Comparison of ENCODE assay signal across 33 cellular contexts in genomic region chr4:81359207-81359606, GRCh38.
"Had no signal": no experiment of that assay in that cellular context is flagged by ENCODE, and none has a peak within 500 bp of the region (broad histone marks: within the 10 kb centered on the region; RNA-seq: fewer than 3 reads in every experiment).

No MANE protein-coding gene starts in this region.

- H3K27me3 Mint-ChIP-seq: activated naive CD4-positive, alpha-beta T cell treated with anti-CD3 and anti-CD28 coated beads, Interleukin-2, amount 10 ng/mL, durations not matched to agents 7 days and 5 days had no signal

- FAIRE-seq: TTC549 had no signal

- H3K4me1 ChIP-seq: ascending aorta, foreskin keratinocyte, heart left ventricle, lower lobe of right lung, upper lobe of left lung, vagina had no signal

- H3K4me1 Mint-ChIP-seq: activated naive CD4-positive, alpha-beta T cell treated with anti-CD3 and anti-CD28 coated beads, Interleukin-2, amount 10 ng/mL, durations not matched to agents 7 days and 5 days; activated naive CD8-positive, alpha-beta T cell treated with anti-CD3 and anti-CD28 coated beads, Interleukin-2, amount 10 ng/mL, durations not matched to agents 7 days and 5 days; brain; immature natural killer cell; nephron; stimulated activated naive CD8-positive, alpha-beta T cell treated with anti-CD3 and anti-CD28 coated beads, Interleukin-15, amount 100 ng/mL, for 72 hours had no signal

- H3K4me3 Mint-ChIP-seq: activated CD4-positive, alpha-beta memory T cell treated with anti-CD3 and anti-CD28 coated beads for 36 hours; activated naive CD4-positive, alpha-beta T cell treated with anti-CD3 and anti-CD28 coated beads, Interleukin-2, amount 10 ng/mL, durations not matched to agents 7 days and 5 days; activated naive CD8-positive, alpha-beta T cell treated with anti-CD3 and anti-CD28 coated beads, Interleukin-2, amount 10 ng/mL, durations not matched to agents 7 days and 5 days; activated T-helper 1 cell treated with anti-CD3 and anti-CD28 coated beads, Interleukin-12 subunit alpha, Interleukin-12 subunit beta, Interleukin-2, Interleukin-4 antibody, amounts not matched to agents 30 ng/mL and 10 ng/mL and 1 ng/mL, durations not matched to agents 14 hours and 24 hours and 36 hours; brain; immature natural killer cell; nephron; stimulated activated naive CD8-positive, alpha-beta T cell treated with anti-CD3 and anti-CD28 coated beads, Interleukin-15, amount 100 ng/mL, for 72 hours; T-helper 1 cell treated with Interleukin-12 subunit alpha and Interleukin-12 subunit beta and Interleukin-4 antibody, amounts not matched to agents 30 μg/mL and 1 μg/mL, for 36 hours had no signal

- DNase-seq: activated CD4-positive, alpha-beta memory T cell treated with anti-CD3 and anti-CD28 coated beads for 36 hours; activated CD4-positive, alpha-beta T cell treated with anti-CD3 and anti-CD28 coated beads for 48 hours; activated CD8-positive, alpha-beta memory T cell treated with anti-CD3 and anti-CD28 coated beads, Interleukin-2, amount 50 U/mL, for 4 hours; activated gamma-delta T cell; activated naive CD4-positive, alpha-beta T cell treated with anti-CD3 and anti-CD28 coated beads, Interleukin-2, amount 10 ng/mL, durations not matched to agents 7 days and 5 days; activated naive CD8-positive, alpha-beta T cell treated with anti-CD3 and anti-CD28 coated beads, Interleukin-2, amount 10 ng/mL, durations not matched to agents 7 days and 5 days; activated T-cell treated with anti-CD3 and anti-CD28 coated beads, Interleukin-2, amount 50 U/mL, for 1 hour; dorsolateral prefrontal cortex; effector memory CD4-positive, alpha-beta T cell; foreskin keratinocyte; heart left ventricle; hypothalamus; immature natural killer cell; lower lobe of right lung; mucosa of descending colon; right lobe of liver; stimulated activated CD4-positive, alpha-beta T cell treated with anti-CD3 and anti-CD28 coated beads, Interleukin-12 subunit alpha, Interleukin-12 subunit beta, amount 100 ng/mL, for 4 hours; stimulated activated CD4-positive, alpha-beta T cell treated with anti-CD3 and anti-CD28 coated beads, Interleukin-4, amount 100 ng/mL, for 1 hour; stimulated activated naive CD8-positive, alpha-beta T cell treated with anti-CD3 and anti-CD28 coated beads, Interleukin-15, amount 100 ng/mL, for 72 hours; substantia nigra; T-helper 9 cell; upper lobe of left lung; WERI-Rb-1 had no signal

- H3K4me3 ChIP-seq: ascending aorta, cardiac muscle cell, coronary artery, dorsolateral prefrontal cortex, heart left ventricle, lower lobe of right lung, mucosa of descending colon, right lobe of liver, skin epidermis, upper lobe of left lung, vagina had no signal

- H3K27ac Mint-ChIP-seq: activated CD4-positive, alpha-beta memory T cell treated with anti-CD3 and anti-CD28 coated beads for 36 hours; activated naive CD4-positive, alpha-beta T cell treated with anti-CD3 and anti-CD28 coated beads, Interleukin-2, amount 10 ng/mL, durations not matched to agents 7 days and 5 days; activated naive CD8-positive, alpha-beta T cell treated with anti-CD3 and anti-CD28 coated beads, Interleukin-2, amount 10 ng/mL, durations not matched to agents 7 days and 5 days; activated T-helper 1 cell treated with anti-CD3 and anti-CD28 coated beads, Interleukin-12 subunit alpha, Interleukin-12 subunit beta, Interleukin-2, Interleukin-4 antibody, amounts not matched to agents 30 ng/mL and 10 ng/mL and 1 ng/mL, durations not matched to agents 14 hours and 24 hours and 36 hours; brain; immature natural killer cell; nephron; stimulated activated naive CD8-positive, alpha-beta T cell treated with anti-CD3 and anti-CD28 coated beads, Interleukin-15, amount 100 ng/mL, for 72 hours; T-helper 1 cell treated with Interleukin-12 subunit alpha and Interleukin-12 subunit beta and Interleukin-4 antibody, amounts not matched to agents 30 μg/mL and 1 μg/mL, for 36 hours had no signal

- H3K36me3 Mint-ChIP-seq: activated CD4-positive, alpha-beta memory T cell treated with anti-CD3 and anti-CD28 coated beads for 36 hours; activated naive CD4-positive, alpha-beta T cell treated with anti-CD3 and anti-CD28 coated beads, Interleukin-2, amount 10 ng/mL, durations not matched to agents 7 days and 5 days; activated naive CD8-positive, alpha-beta T cell treated with anti-CD3 and anti-CD28 coated beads, Interleukin-2, amount 10 ng/mL, durations not matched to agents 7 days and 5 days; brain; immature natural killer cell had no signal

- H3K27me3 ChIP-seq: ascending aorta, cardiac muscle cell, foreskin keratinocyte, heart left ventricle, right lobe of liver, upper lobe of left lung, vagina had no signal

- H3K9me3 ChIP-seq: ascending aorta, heart left ventricle, lower lobe of right lung, mucosa of descending colon, right lobe of liver, upper lobe of left lung, vagina had no signal

- H3K27ac ChIP-seq: ascending aorta, cardiac muscle cell, coronary artery, dorsolateral prefrontal cortex, foreskin keratinocyte, heart left ventricle, lower lobe of right lung, right lobe of liver, skin epidermis, upper lobe of left lung, vagina, WERI-Rb-1 had no signal

- H3K36me3 ChIP-seq: ascending aorta, cardiac muscle cell, heart left ventricle, lower lobe of right lung, right lobe of liver, upper lobe of left lung, vagina, WERI-Rb-1 had no signal

- H3K9me3 Mint-ChIP-seq: activated CD4-positive, alpha-beta memory T cell treated with anti-CD3 and anti-CD28 coated beads for 36 hours; activated naive CD4-positive, alpha-beta T cell treated with anti-CD3 and anti-CD28 coated beads, Interleukin-2, amount 10 ng/mL, durations not matched to agents 7 days and 5 days; activated T-helper 1 cell treated with anti-CD3 and anti-CD28 coated beads, Interleukin-12 subunit alpha, Interleukin-12 subunit beta, Interleukin-2, Interleukin-4 antibody, amounts not matched to agents 30 ng/mL and 10 ng/mL and 1 ng/mL, durations not matched to agents 14 hours and 24 hours and 36 hours; brain; immature natural killer cell; nephron; stimulated activated naive CD8-positive, alpha-beta T cell treated with anti-CD3 and anti-CD28 coated beads, Interleukin-15, amount 100 ng/mL, for 72 hours; T-helper 1 cell treated with Interleukin-12 subunit alpha and Interleukin-12 subunit beta and Interleukin-4 antibody, amounts not matched to agents 30 μg/mL and 1 μg/mL, for 36 hours had no signal
